ENCODE assay signal across 1 cellular context in the genomic region with DNA sequence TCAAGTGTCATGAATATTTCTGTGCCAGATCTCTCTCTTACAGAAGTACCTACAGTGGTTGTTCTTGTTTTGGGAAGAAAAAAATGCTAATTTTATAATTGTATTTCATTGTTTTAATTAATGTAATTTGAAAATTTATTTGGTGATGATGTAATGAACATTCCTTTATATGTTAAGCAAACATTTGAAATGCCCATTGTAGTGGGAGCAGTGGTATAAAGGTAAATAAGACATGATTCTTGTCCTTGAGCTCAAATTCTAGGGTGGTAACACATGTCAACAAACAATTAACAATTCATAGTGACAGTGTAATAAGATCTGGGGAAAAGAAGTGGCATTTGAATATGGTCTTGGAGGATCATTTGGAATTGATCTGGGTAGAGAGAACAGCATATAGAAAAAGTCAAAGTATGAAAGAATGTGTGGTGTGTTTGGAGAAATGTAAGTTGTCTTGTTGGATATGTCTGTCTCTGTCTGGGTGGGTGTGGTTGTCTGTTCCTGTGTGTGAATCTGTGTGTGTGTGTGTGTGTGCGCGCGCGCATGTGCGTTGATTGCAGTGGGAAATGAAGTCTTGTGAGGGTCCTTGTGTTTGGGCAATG.
TF ChIP-seq lines count a peak whose summit lies in the region.

No MANE protein-coding gene starts in this region.

TF ChIP-seq in IMR-90, 13 proteins besides CTCF, POLR2A, EP300 and RAD21:
- no peak for TF ChIP-seq SMC3 (IDR thresholded peaks at IDR 0.05; ENCODE audit: low read depth, low read length)
- TF ChIP-seq, protein P1, sequence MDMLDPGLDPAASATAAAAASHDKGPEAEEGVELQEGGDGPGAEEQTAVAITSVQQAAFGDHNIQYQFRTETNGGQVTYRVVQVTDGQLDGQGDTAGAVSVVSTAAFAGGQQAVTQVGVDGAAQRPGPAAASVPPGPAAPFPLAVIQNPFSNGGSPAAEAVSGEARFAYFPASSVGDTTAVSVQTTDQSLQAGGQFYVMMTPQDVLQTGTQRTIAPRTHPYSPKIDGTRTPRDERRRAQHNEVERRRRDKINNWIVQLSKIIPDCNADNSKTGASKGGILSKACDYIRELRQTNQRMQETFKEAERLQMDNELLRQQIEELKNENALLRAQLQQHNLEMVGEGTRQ (IDR thresholded peaks at IDR 0.05; ENCODE audit: low read depth, low read length), result no peak
- TF ChIP-seq, protein P2, sequence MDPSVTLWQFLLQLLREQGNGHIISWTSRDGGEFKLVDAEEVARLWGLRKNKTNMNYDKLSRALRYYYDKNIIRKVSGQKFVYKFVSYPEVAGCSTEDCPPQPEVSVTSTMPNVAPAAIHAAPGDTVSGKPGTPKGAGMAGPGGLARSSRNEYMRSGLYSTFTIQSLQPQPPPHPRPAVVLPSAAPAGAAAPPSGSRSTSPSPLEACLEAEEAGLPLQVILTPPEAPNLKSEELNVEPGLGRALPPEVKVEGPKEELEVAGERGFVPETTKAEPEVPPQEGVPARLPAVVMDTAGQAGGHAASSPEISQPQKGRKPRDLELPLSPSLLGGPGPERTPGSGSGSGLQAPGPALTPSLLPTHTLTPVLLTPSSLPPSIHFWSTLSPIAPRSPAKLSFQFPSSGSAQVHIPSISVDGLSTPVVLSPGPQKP (IDR thresholded peaks at IDR 0.05; ENCODE audit: borderline replicate concordance, low read depth, low read length), result no peak
- TF ChIP-seq NFE2L2 (IDR thresholded peaks at IDR 0.05; ENCODE audit: low read depth, low read length), result no peak
- TF ChIP-seq RFX5 (IDR thresholded peaks at IDR 0.05; ENCODE audit: low read depth, low read length), result no peak
TF ChIP-seq in IMR-90: peak in this region for 0.
